Comparison of ENCODE assay signal across 12 cellular contexts in genomic region chr4:87033902-87034301, GRCh38.
DNase-seq lines count a peak whose midpoint lies in the region; ATAC-seq and TF ChIP-seq lines count a peak whose summit lies in the region.
"Had no signal": no experiment of that assay in that cellular context is flagged by ENCODE, and none has a peak within 500 bp of the region (broad histone marks: within the 10 kb centered on the region; RNA-seq: fewer than 3 reads in every experiment).

No MANE protein-coding gene starts in this region.

- intact Hi-C loops in OCI-LY7 (cut with micrococcal nuclease; ENCODE audit: unreplicated experiment) (no loop called here), esophagus squamous epithelium (cut with DNase I) (no loop called here), sigmoid colon (cut with DNase I) (no loop called here)

- peaks cover 74% of the 10 kb centered on the region; the same call in 1 of the 2 replicates for H3K79me2 ChIP-seq in OCI-LY7 (ENCODE audit: insufficient read depth, low read depth, low read length)

- no peak for ATAC-seq in stimulated activated effector memory CD8-positive, alpha-beta T cell treated with anti-CD3 and anti-CD28 coated beads, Interleukin-12 subunit alpha, Interleukin-12 subunit beta, amount 100 ng/mL, for 72 hours
- ATAC-seq: T-helper 17 cell had no signal

- H3K9ac ChIP-seq in BLaER1, result no peak overlapping the region

- no peak for TF ChIP-seq EP300 in sigmoid colon (IDR thresholded peaks at IDR 0.05)

- DNase-seq in OCI-LY7 (ENCODE audit: low spot score) (no peak), esophagus squamous epithelium (lab: John Stamatoyannopoulos, UW) (no peak), sigmoid colon (no peak), HUDEP-2 (lab: John Stamatoyannopoulos, UW; ENCODE audit: unreplicated experiment in 76 of 76) (no peak), NCI-H774 (lab: John Stamatoyannopoulos, UW) (no peak)
- DNase-seq in stimulated activated effector memory CD8-positive, alpha-beta T cell treated with anti-CD3 and anti-CD28 coated beads, Interleukin-12 subunit alpha, Interleukin-12 subunit beta, amount 100 ng/mL, for 72 hours (ENCODE audit: low spot score in 2 of 2), result no peak
- no peak for DNase-seq in T-helper 2 cell treated with Interferon-gamma antibody and Interleukin-4, amounts not matched to agents 5 μg/mL and 100 μg/mL, for 36 hours (ENCODE audit: low spot score)
- DNase-seq: activated CD4-positive, alpha-beta memory T cell treated with anti-CD3 and anti-CD28 coated beads, Interleukin-2, amount 10 ng/mL, durations not matched to agents 7 days and 5 days; body of pancreas; NCI-H345; T-helper 17 cell had no signal

- no peak for TF ChIP-seq POLR2A in esophagus squamous epithelium (IDR thresholded peaks at IDR 0.05)
- no peak for TF ChIP-seq POLR2A in sigmoid colon (IDR thresholded peaks at IDR 0.05)

- no peaks in the 10 kb centered on the region for H3K9me2 ChIP-seq in OCI-LY7 (ENCODE audit: insufficient read depth, low read length)

- POLR2A ChIA-PET in OCI-LY7 (lab: Charles Lee), result no interaction called here

- BruUV-seq in OCI-LY7 (replicated peaks; lab: Mats Ljungman, UMichigan), result no TSS peak

- H3K4me3 ChIP-seq in BLaER1, result no peak overlapping the region
- H3K4me3 ChIP-seq in OCI-LY7 (ENCODE audit: low read depth, low read length, poor library complexity, severe bottlenecking), result no peak overlapping the region
- H3K4me3 ChIP-seq in esophagus squamous epithelium, result no peak overlapping the region
- H3K4me3 ChIP-seq in sigmoid colon, result no peak overlapping the region
- H3K4me3 ChIP-seq: body of pancreas had no signal

- peaks cover 100% of the 10 kb centered on the region for H4K20me1 ChIP-seq in BLaER1
- peaks cover 10% of the 10 kb centered on the region for H4K20me1 ChIP-seq in OCI-LY7 (ENCODE audit: insufficient read depth, low read length)

- H3K36me3 ChIP-seq in BLaER1, result peaks cover 20% of the 10 kb centered on the region
- H3K36me3 ChIP-seq in OCI-LY7 (ENCODE audit: insufficient read depth, low read length), result no peaks in the 10 kb centered on the region
- no peaks in the 10 kb centered on the region for H3K36me3 ChIP-seq in esophagus squamous epithelium
- no peaks in the 10 kb centered on the region for H3K36me3 ChIP-seq in sigmoid colon

- no peak overlapping the region for H2AFZ ChIP-seq in OCI-LY7 (ENCODE audit: low read length)

- TF ChIP-seq CTCF in OCI-LY7 (conservative IDR thresholded peaks at IDR 0.05; ENCODE audit: low read length) (peak; percentile 27; the same call in 1 of the 2 replicates), esophagus squamous epithelium (IDR thresholded peaks at IDR 0.05) (peak in 3 of 6 experiments; percentile 8 to 48 (median 10)), sigmoid colon (IDR thresholded peaks at IDR 0.05) (no peak)

- no peak overlapping the region for H3K27ac ChIP-seq in BLaER1
- no peak overlapping the region for H3K27ac ChIP-seq in OCI-LY7 (ENCODE audit: low read depth, low read length, poor library complexity, severe bottlenecking)
- H3K27ac ChIP-seq in esophagus squamous epithelium, result peak overlapping the region in 3 of 4 donors; percentile 47 to 76 (median 66)
- H3K27ac ChIP-seq in sigmoid colon, result peak overlapping the region; percentile 80 to 87 (median 84)

- H3K9me3 Mint-ChIP-seq in stimulated activated effector memory CD8-positive, alpha-beta T cell treated with anti-CD3 and anti-CD28 coated beads, Interleukin-12 subunit alpha, Interleukin-12 subunit beta, amount 100 ng/mL, for 72 hours, result no peaks in the 10 kb centered on the region
- no peaks in the 10 kb centered on the region for H3K9me3 Mint-ChIP-seq in T-helper 2 cell treated with Interferon-gamma antibody and Interleukin-4, amounts not matched to agents 5 μg/mL and 100 μg/mL, for 36 hours
- H3K9me3 Mint-ChIP-seq: activated CD4-positive, alpha-beta memory T cell treated with anti-CD3 and anti-CD28 coated beads, Interleukin-2, amount 10 ng/mL, durations not matched to agents 7 days and 5 days had no signal

- WGBS in esophagus squamous epithelium, 2 donors, result 62 to 63% methylated on average over 8 of the region's 8 CpGs
- 91% methylated on average over 8 of the region's 8 CpGs for WGBS in sigmoid colon, 2 donors

- H3K27me3 Mint-ChIP-seq in T-helper 2 cell treated with Interferon-gamma antibody and Interleukin-4, amounts not matched to agents 5 μg/mL and 100 μg/mL, for 36 hours (ENCODE audit: low read depth), result no peaks in the 10 kb centered on the region
- H3K27me3 Mint-ChIP-seq: activated CD4-positive, alpha-beta memory T cell treated with anti-CD3 and anti-CD28 coated beads, Interleukin-2, amount 10 ng/mL, durations not matched to agents 7 days and 5 days; T-helper 17 cell had no signal

- no peaks in the 10 kb centered on the region for H3K27me3 ChIP-seq in BLaER1
- H3K27me3 ChIP-seq in esophagus squamous epithelium, result no peaks in the 10 kb centered on the region
- H3K27me3 ChIP-seq in sigmoid colon, result no peaks in the 10 kb centered on the region
- H3K27me3 ChIP-seq: body of pancreas had no signal

- H3K4me1 ChIP-seq in BLaER1 (peaks cover 97% of the 10 kb centered on the region), OCI-LY7 (ENCODE audit: insufficient read depth, low read length, poor library complexity, severe bottlenecking) (peaks cover 54% of the 10 kb centered on the region), esophagus squamous epithelium (peaks cover 63 to 100% (median 72%) of the 10 kb centered on the region in 3 donors), sigmoid colon (peaks cover 0 to 100% (median 99%) of the 10 kb centered on the region in 4 donors)

- H3K4me3 Mint-ChIP-seq in stimulated activated effector memory CD8-positive, alpha-beta T cell treated with anti-CD3 and anti-CD28 coated beads, Interleukin-12 subunit alpha, Interleukin-12 subunit beta, amount 100 ng/mL, for 72 hours, result no peak overlapping the region
- H3K4me3 Mint-ChIP-seq in T-helper 2 cell treated with Interferon-gamma antibody and Interleukin-4, amounts not matched to agents 5 μg/mL and 100 μg/mL, for 36 hours, result no peak overlapping the region
- H3K4me3 Mint-ChIP-seq: activated CD4-positive, alpha-beta memory T cell treated with anti-CD3 and anti-CD28 coated beads, Interleukin-2, amount 10 ng/mL, durations not matched to agents 7 days and 5 days; T-helper 17 cell had no signal

- H3K4me2 ChIP-seq in BLaER1 (peak overlapping the region; percentile 4; the same call in 1 of the 2 replicates), OCI-LY7 (ENCODE audit: low read length) (no peak overlapping the region)

- CTCF ChIA-PET in OCI-LY7 (lab: Charles Lee; ENCODE audit: unreplicated experiment), result no interaction called here

- no peak overlapping the region for H3K27ac Mint-ChIP-seq in stimulated activated effector memory CD8-positive, alpha-beta T cell treated with anti-CD3 and anti-CD28 coated beads, Interleukin-12 subunit alpha, Interleukin-12 subunit beta, amount 100 ng/mL, for 72 hours
- H3K27ac Mint-ChIP-seq in T-helper 2 cell treated with Interferon-gamma antibody and Interleukin-4, amounts not matched to agents 5 μg/mL and 100 μg/mL, for 36 hours, result no peak overlapping the region
- H3K27ac Mint-ChIP-seq: activated CD4-positive, alpha-beta memory T cell treated with anti-CD3 and anti-CD28 coated beads, Interleukin-2, amount 10 ng/mL, durations not matched to agents 7 days and 5 days; T-helper 17 cell had no signal

- no peaks in the 10 kb centered on the region for H3K36me3 Mint-ChIP-seq in stimulated activated effector memory CD8-positive, alpha-beta T cell treated with anti-CD3 and anti-CD28 coated beads, Interleukin-12 subunit alpha, Interleukin-12 subunit beta, amount 100 ng/mL, for 72 hours
- no peaks in the 10 kb centered on the region for H3K36me3 Mint-ChIP-seq in T-helper 2 cell treated with Interferon-gamma antibody and Interleukin-4, amounts not matched to agents 5 μg/mL and 100 μg/mL, for 36 hours (ENCODE audit: low read depth)

- H3K4me1 Mint-ChIP-seq in stimulated activated effector memory CD8-positive, alpha-beta T cell treated with anti-CD3 and anti-CD28 coated beads, Interleukin-12 subunit alpha, Interleukin-12 subunit beta, amount 100 ng/mL, for 72 hours, result peaks cover 30% of the 10 kb centered on the region
- H3K4me1 Mint-ChIP-seq in T-helper 2 cell treated with Interferon-gamma antibody and Interleukin-4, amounts not matched to agents 5 μg/mL and 100 μg/mL, for 36 hours (ENCODE audit: low read depth), result peaks cover 23% of the 10 kb centered on the region

- no peaks in the 10 kb centered on the region for H3K9me3 ChIP-seq in BLaER1
- no peaks in the 10 kb centered on the region for H3K9me3 ChIP-seq in OCI-LY7 (ENCODE audit: low read length)
- no peaks in the 10 kb centered on the region for H3K9me3 ChIP-seq in esophagus squamous epithelium
- H3K9me3 ChIP-seq in sigmoid colon, result no peaks in the 10 kb centered on the region
- H3K9me3 ChIP-seq: body of pancreas had no signal

Comparison
In these comparisons a context has a peak if more than half of its experiments do, and no peak if none do; other contexts are left out.
1. H3K27ac ChIP-seq: peak in esophagus squamous epithelium (3 of 4) and sigmoid colon (4 of 4); none in BLaER1 (single experiment) and OCI-LY7 (single experiment).